In the genomic region with DNA sequence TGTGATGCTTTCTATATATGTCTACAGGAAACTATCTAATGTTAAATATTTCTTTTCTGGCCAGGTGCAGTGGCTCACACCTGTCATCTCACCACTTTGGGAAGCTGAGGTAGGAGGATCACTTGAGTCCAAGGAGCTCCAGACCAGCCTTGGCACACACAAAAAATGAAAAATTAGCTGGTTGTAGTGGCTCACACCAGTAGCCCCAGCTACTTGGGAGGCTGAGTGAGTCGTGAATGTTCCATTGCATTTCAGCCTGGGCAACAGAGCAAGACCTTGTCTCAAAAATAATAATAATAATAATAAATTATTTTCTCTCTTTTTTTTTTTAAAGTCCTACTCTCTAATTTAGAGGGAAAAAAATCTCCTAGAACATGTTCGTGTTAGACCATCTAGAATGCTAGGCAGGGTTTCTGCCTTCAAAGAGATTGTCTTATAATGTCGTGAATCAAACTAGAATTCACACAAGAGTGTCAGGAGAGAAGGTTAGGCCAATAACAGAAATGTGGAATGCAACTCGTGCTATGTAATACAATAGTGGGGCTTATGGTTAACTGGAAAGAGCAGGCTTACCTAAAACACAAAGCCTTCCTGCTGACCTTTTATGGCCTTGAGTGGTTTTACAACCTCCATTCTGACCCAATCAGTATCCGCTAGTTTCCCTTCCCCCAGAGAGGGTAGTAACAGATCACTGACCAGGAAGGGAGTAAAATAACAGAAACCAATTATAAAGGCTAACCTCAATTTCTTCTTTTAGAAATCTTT, we compare ENCODE assay signal across 10 cellular contexts. TPM values are rescaled to one million over a fixed set of nuclear protein-coding genes. Genes with fewer than 3 reads are reported as not detected.
DNase-seq lines count a peak whose midpoint lies in the region; ATAC-seq and TF ChIP-seq lines count a peak whose summit lies in the region.
"Had no signal": no experiment of that assay in that cellular context is flagged by ENCODE, and none has a peak within 500 bp of the region (broad histone marks: within the 10 kb centered on the region; RNA-seq: fewer than 3 reads in every experiment).

No MANE protein-coding gene starts in this region.

- H3K27me3 Mint-ChIP-seq in T-helper 17 cell, result peaks cover 5% of the 10 kb centered on the region
- H3K27me3 Mint-ChIP-seq: IgD-negative memory B cell had no signal

- TF ChIP-seq CTCF in heart right ventricle (IDR thresholded peaks at IDR 0.05), result no peak
- no peak for TF ChIP-seq CTCF in body of pancreas (IDR thresholded peaks at IDR 0.05)
- TF ChIP-seq CTCF in right lobe of liver (IDR thresholded peaks at IDR 0.05), result no peak
- no peak for TF ChIP-seq CTCF in uterus (IDR thresholded peaks at IDR 0.05)

- H3K4me3 ChIP-seq in heart right ventricle (no peak overlapping the region), body of pancreas (no peak overlapping the region), right lobe of liver (no peak overlapping the region), uterus (no peak overlapping the region)
- H3K4me3 ChIP-seq: BLaER1 had no signal

- no peak overlapping the region for H3K27ac Mint-ChIP-seq in T-helper 17 cell

- H3K4me1 Mint-ChIP-seq in T-helper 17 cell, result no peaks in the 10 kb centered on the region
- H3K4me1 Mint-ChIP-seq: IgD-negative memory B cell had no signal

- no peak for ATAC-seq in heart right ventricle
- ATAC-seq in left ventricle myocardium superior, result no peak
- ATAC-seq in body of pancreas, result peak; percentile 19
- ATAC-seq in right lobe of liver, result peak in 3 of 4 donors; percentile 30 to 53 (median 47)
- ATAC-seq in T-helper 17 cell, result no peak
- no peak for ATAC-seq in GM21619 (IDR thresholded peaks at IDR 0.05; ENCODE audit: unreplicated experiment)

- H3K4me1 ChIP-seq in heart right ventricle (peaks cover 20 to 80% (median 57%) of the 10 kb centered on the region in 9 donors), body of pancreas (peaks cover 36% of the 10 kb centered on the region), right lobe of liver (no peaks in the 10 kb centered on the region), uterus (peaks cover 16 to 20% of the 10 kb centered on the region in 2 donors)

- H3K4me3 Mint-ChIP-seq in T-helper 17 cell, result no peak overlapping the region
- H3K4me3 Mint-ChIP-seq: IgD-negative memory B cell had no signal

- 70 to 75% methylated on average over 5 of the region's 5 CpGs for WGBS in heart right ventricle, 2 donors
- 65 to 72% methylated on average over 5 of the region's 5 CpGs for WGBS in body of pancreas, 2 donors
- 63% methylated on average over 5 of the region's 5 CpGs for WGBS in right lobe of liver (ENCODE audit: insufficient coverage, low coverage, low lambda C conversion rate, missing lambda C conversion rate)

- H3K36me3 Mint-ChIP-seq in T-helper 17 cell (ENCODE audit: low read depth), result no peaks in the 10 kb centered on the region
- H3K36me3 Mint-ChIP-seq: IgD-negative memory B cell had no signal

- no peak for TF ChIP-seq POLR2A in body of pancreas (IDR thresholded peaks at IDR 0.05)
- TF ChIP-seq POLR2A in right lobe of liver (IDR thresholded peaks at IDR 0.05), result no peak
- no peak for TF ChIP-seq POLR2A in uterus (IDR thresholded peaks at IDR 0.05)

- no peak for DNase-seq in heart right ventricle
- no peak for DNase-seq in left ventricle myocardium superior
- DNase-seq in body of pancreas, result peak in 1 of 4 donors; percentile 35
- no peak for DNase-seq in right lobe of liver
- DNase-seq in uterus, result no peak
- DNase-seq in T-helper 17 cell, result no peak
- no peak for DNase-seq in anterior cingulate cortex (lab: John Stamatoyannopoulos, UW)

- H3K36me3 ChIP-seq in heart right ventricle (peaks cover 0 to 6% (median 0%) of the 10 kb centered on the region in 9 donors), body of pancreas (replicated peaks in 1 of 2; ENCODE audit: insufficient read depth in 1 of 2, low read depth in 2 of 2) (no peaks in the 10 kb centered on the region), right lobe of liver (no peaks in the 10 kb centered on the region), uterus (no peaks in the 10 kb centered on the region)
- H3K36me3 ChIP-seq: BLaER1 had no signal

- no peaks in the 10 kb centered on the region for H3K9me3 ChIP-seq in heart right ventricle
- no peaks in the 10 kb centered on the region for H3K9me3 ChIP-seq in body of pancreas
- no peaks in the 10 kb centered on the region for H3K9me3 ChIP-seq in right lobe of liver
- H3K9me3 ChIP-seq in uterus, result no peaks in the 10 kb centered on the region
- no peaks in the 10 kb centered on the region for H3K9me3 ChIP-seq in T-helper 17 cell (ENCODE audit: control insufficient read depth, low read length, poor library complexity, severe bottlenecking)
- H3K9me3 ChIP-seq: BLaER1 had no signal

- H3K27ac ChIP-seq in heart right ventricle (peak overlapping the region; percentile 88 to 99 (median 97)), body of pancreas (peak overlapping the region in 3 of 4 donors; percentile 87 to 91 (median 88)), right lobe of liver (peak overlapping the region; percentile 35 to 74 (median 50)), uterus (peak overlapping the region; percentile 98 to 100)
- H3K27ac ChIP-seq: BLaER1 had no signal

- intact Hi-C loops in heart right ventricle (cut with DNase I), result loop anchor here in 5 of 10 donors (5.0 kb wide), 3 partner anchors 36 to 59 kb away; a partner anchor contains a TSS
- intact Hi-C loops in left ventricle myocardium superior (cut with micrococcal nuclease), result no loop called here
- intact Hi-C loops in body of pancreas (cut with DNase I), result no loop called here
- intact Hi-C loops in right lobe of liver (cut with DNase I), result no loop called here
- intact Hi-C loops in uterus (cut with DNase I; ENCODE audit: low total_unique reads), result loop anchor here (5.0 kb wide), 1 partner anchor 36 kb away; no protein-coding TSS in a partner anchor

- H3K27me3 ChIP-seq in heart right ventricle (no peaks in the 10 kb centered on the region), body of pancreas (no peaks in the 10 kb centered on the region), right lobe of liver (no peaks in the 10 kb centered on the region), uterus (no peaks in the 10 kb centered on the region)
- H3K27me3 ChIP-seq: BLaER1 had no signal

RNA-seq across cellular contexts. Expression of a gene that starts 46.3 kb away (rescaled TPM):
- 10 to 100 TPM; 21.7 to 54.6 (median 41.6) TPM for total RNA-seq in heart right ventricle
- 10 to 100 TPM; 14.5 to 32.4 TPM for polyA plus RNA-seq in heart right ventricle
- 21.0 TPM for total RNA-seq in left ventricle myocardium superior
- 10 to 100 TPM; 21.1 to 25.7 TPM for total RNA-seq in body of pancreas
- total RNA-seq in right lobe of liver, result 10 to 100 TPM in 1 of 6 experiments, 1 to 10 TPM in 5; 1.9 to 14.6 (median 3.2) TPM
- total RNA-seq in uterus, result 100 to 1,000 TPM in 2 of 4 donors, 10 to 100 TPM in 2; 41.2 to 114 (median 86.9) TPM
- 1 to 10 TPM in 1 of 2 donors, under 1 TPM in 1; 0.81 to 1.6 TPM for total RNA-seq in T-helper 17 cell
- polyA plus RNA-seq: IgD-negative memory B cell had no signal

Comparison
In these comparisons a context has a peak if more than half of its experiments do, and no peak if none do; other contexts are left out.
1. ATAC-seq: peak in body of pancreas (single experiment) and right lobe of liver (3 of 4); none in heart right ventricle (0 of 8), left ventricle myocardium superior (single experiment), T-helper 17 cell (single experiment) and GM21619 (single experiment).
2. Peak in every context shown above with its lines, with median percentiles within 50 percentile points of each other: H3K27ac ChIP-seq.